ENCODE assay signal across 21 cellular contexts in the genomic region with DNA sequence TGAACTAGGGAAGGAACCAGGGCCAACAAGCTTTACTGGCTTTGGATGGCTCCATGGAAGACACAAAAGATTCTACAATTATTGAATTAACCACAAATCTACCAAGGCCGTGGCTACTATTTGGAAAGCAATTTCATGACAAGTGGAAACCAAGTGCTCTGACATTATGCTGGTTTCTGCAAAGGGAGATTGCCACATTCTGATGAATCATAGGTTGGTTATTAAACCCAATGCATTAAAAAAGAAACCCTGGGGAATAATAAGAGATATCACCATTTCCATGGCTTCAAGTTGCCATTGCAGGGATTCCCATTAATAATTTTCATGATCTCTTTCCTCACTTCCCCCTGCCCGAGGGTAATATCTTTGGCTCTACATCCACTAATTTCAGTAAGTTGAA.
"Had no signal": no experiment of that assay in that cellular context is flagged by ENCODE, and none has a peak within 500 bp of the region (broad histone marks: within the 10 kb centered on the region; RNA-seq: fewer than 3 reads in every experiment).

No MANE protein-coding gene starts in this region.

- H3K27me3 ChIP-seq: brain microvascular endothelial cell, esophagus squamous epithelium, gastrocnemius medialis, heart left ventricle, left lung, tibial artery had no signal

- H3K9me3 ChIP-seq: gastrocnemius medialis, left lung, tibial artery had no signal

- DNase-seq: activated CD4-positive, alpha-beta T cell treated with anti-CD3 and anti-CD28 coated beads, Interleukin-2, amount 10 ng/mL, durations not matched to agents 24 days and 14 days; activated CD8-positive, alpha-beta T cell treated with anti-CD3 and anti-CD28 coated beads, Interleukin-2, amount 10 ng/mL, durations not matched to agents 7 days and 5 days; activated naive CD4-positive, alpha-beta T cell treated with Interleukin-2 at 50 U/mL for 16 hours; activated T-cell treated with anti-CD3 and anti-CD28 coated beads, Interleukin-2, amount 50 U/mL, for 24 hours; anterior cingulate cortex; brain microvascular endothelial cell; dermis blood vessel endothelial cell; effector memory CD4-positive, alpha-beta T cell; esophagus squamous epithelium; gastrocnemius medialis; heart left ventricle; left lung; midbrain; nucleus accumbens; retina; stimulated activated CD4-positive, alpha-beta T cell treated with anti-CD3 and anti-CD28 coated beads, Interleukin-12 subunit alpha, Interleukin-12 subunit beta, amount 100 ng/mL, for 4 hours; stimulated activated CD4-positive, alpha-beta T cell treated with anti-CD3 and anti-CD28 coated beads, Interleukin-1b, Interleukin-23, amount 100 ng/mL, for 48 hours; stimulated activated CD8-positive, alpha-beta memory T cell treated with anti-CD3 and anti-CD28 coated beads, Interleukin-4, amount 100 ng/mL, for 48 hours; stimulated activated naive CD4-positive, alpha-beta T cell treated with Interleukin-2 at 50 U/mL for 16 hours; substantia nigra; tibial artery had no signal

- H3K27ac ChIP-seq: brain microvascular endothelial cell, esophagus squamous epithelium, gastrocnemius medialis, heart left ventricle, left lung, tibial artery had no signal

- H3K4me3 ChIP-seq: esophagus squamous epithelium, gastrocnemius medialis, heart left ventricle, left lung, tibial artery had no signal

- H3K36me3 ChIP-seq: brain microvascular endothelial cell, esophagus squamous epithelium, gastrocnemius medialis, heart left ventricle, left lung, tibial artery had no signal

- H3K4me1 ChIP-seq: esophagus squamous epithelium, gastrocnemius medialis, heart left ventricle, left lung, tibial artery had no signal

- ATAC-seq: activated CD8-positive, alpha-beta T cell treated with anti-CD3 and anti-CD28 coated beads, Interleukin-2, amount 10 ng/mL, durations not matched to agents 7 days and 5 days; gastrocnemius medialis; heart left ventricle; left lung had no signal
